ENCODE assay signal across 1 cellular context in genomic region chr14:80477388-80478160, GRCh38.
TF ChIP-seq lines count a peak whose summit lies in the region.

No MANE protein-coding gene starts in this region.

TF ChIP-seq in IMR-90, 13 proteins besides CTCF, POLR2A, EP300 and RAD21:
- TF ChIP-seq MAFK (IDR thresholded peaks at IDR 0.05; ENCODE audit: low read depth, low read length) (no peak), FOS (IDR thresholded peaks at IDR 0.05; ENCODE audit: low read depth, low read length) (no peak), MAZ (IDR thresholded peaks at IDR 0.05; ENCODE audit: borderline replicate concordance, low read depth, low read length) (no peak), CHD1 (IDR thresholded peaks at IDR 0.05; ENCODE audit: low read depth, low read length) (no peak), BHLHE40 (IDR thresholded peaks at IDR 0.05; ENCODE audit: low read depth, low read length) (no peak), RFX5 (IDR thresholded peaks at IDR 0.05; ENCODE audit: low read depth, low read length) (no peak), ELK1 (IDR thresholded peaks at IDR 0.05; ENCODE audit: borderline replicate concordance, low read depth, low read length) (no peak), RCOR1 (IDR thresholded peaks at IDR 0.05; ENCODE audit: insufficient replicate concordance, low read length) (no peak)
